Comparison of ENCODE assay signal across 1 cellular context in the genomic region with DNA sequence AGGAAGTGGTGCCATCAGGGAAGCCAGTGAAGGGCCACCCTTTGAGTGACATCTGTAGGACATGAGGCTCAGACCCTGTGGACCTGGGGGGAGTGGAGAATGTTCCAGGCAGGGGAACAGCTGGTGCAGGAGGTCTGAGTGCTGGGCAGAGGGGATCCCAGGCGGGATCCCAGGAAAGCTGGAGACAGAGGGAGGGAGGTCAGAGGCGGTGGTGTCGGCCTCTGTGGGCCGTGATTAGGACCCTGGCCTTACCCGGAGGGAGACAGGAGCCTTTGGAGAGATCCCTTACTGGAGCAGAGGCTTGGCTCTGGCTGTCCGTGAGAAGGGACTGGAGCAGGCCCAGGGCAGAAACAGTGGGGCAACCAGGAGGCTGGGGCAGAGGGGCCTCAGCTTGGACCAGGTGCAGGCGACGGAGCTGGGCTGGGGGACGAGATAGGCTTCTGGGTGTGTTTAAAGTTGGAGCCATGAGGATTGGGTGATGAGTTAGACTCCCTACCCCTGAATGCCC.
TF ChIP-seq lines count a peak whose summit lies in the region.

No MANE protein-coding gene starts in this region.

TF ChIP-seq in GM23338, 12 proteins besides CTCF, POLR2A, EP300 and RAD21:
- TF ChIP-seq ZNF331 (CRISPR knock-in tag; IDR thresholded peaks at IDR 0.05; ENCODE audit: low read depth) (no peak), EZH2phosphoT487 (IDR thresholded peaks at IDR 0.05; ENCODE audit: unreplicated experiment) (no peak), JUNB (IDR thresholded peaks at IDR 0.05; ENCODE audit: unreplicated experiment) (no peak), CREB1 (CRISPR knock-in tag; IDR thresholded peaks at IDR 0.05; ENCODE audit: low read depth) (no peak), NANOG (IDR thresholded peaks at IDR 0.05; ENCODE audit: borderline replicate concordance) (no peak), POLR2AphosphoS5 (IDR thresholded peaks at IDR 0.05; ENCODE audit: low read depth) (no peak), EZH2 (IDR thresholded peaks at IDR 0.05; ENCODE audit: low read depth, unreplicated experiment) (no peak), STAT1 (IDR thresholded peaks at IDR 0.05; ENCODE audit: unreplicated experiment) (no peak), ZNF114 (CRISPR knock-in tag; IDR thresholded peaks at IDR 0.05) (no peak)
- TF ChIP-seq, protein P1, sequence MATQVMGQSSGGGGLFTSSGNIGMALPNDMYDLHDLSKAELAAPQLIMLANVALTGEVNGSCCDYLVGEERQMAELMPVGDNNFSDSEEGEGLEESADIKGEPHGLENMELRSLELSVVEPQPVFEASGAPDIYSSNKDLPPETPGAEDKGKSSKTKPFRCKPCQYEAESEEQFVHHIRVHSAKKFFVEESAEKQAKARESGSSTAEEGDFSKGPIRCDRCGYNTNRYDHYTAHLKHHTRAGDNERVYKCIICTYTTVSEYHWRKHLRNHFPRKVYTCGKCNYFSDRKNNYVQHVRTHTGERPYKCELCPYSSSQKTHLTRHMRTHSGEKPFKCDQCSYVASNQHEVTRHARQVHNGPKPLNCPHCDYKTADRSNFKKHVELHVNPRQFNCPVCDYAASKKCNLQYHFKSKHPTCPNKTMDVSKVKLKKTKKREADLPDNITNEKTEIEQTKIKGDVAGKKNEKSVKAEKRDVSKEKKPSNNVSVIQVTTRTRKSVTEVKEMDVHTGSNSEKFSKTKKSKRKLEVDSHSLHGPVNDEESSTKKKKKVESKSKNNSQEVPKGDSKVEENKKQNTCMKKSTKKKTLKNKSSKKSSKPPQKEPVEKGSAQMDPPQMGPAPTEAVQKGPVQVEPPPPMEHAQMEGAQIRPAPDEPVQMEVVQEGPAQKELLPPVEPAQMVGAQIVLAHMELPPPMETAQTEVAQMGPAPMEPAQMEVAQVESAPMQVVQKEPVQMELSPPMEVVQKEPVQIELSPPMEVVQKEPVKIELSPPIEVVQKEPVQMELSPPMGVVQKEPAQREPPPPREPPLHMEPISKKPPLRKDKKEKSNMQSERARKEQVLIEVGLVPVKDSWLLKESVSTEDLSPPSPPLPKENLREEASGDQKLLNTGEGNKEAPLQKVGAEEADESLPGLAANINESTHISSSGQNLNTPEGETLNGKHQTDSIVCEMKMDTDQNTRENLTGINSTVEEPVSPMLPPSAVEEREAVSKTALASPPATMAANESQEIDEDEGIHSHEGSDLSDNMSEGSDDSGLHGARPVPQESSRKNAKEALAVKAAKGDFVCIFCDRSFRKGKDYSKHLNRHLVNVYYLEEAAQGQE (IDR thresholded peaks at IDR 0.05; ENCODE audit: unreplicated experiment): no peak
- TF ChIP-seq, protein P2, sequence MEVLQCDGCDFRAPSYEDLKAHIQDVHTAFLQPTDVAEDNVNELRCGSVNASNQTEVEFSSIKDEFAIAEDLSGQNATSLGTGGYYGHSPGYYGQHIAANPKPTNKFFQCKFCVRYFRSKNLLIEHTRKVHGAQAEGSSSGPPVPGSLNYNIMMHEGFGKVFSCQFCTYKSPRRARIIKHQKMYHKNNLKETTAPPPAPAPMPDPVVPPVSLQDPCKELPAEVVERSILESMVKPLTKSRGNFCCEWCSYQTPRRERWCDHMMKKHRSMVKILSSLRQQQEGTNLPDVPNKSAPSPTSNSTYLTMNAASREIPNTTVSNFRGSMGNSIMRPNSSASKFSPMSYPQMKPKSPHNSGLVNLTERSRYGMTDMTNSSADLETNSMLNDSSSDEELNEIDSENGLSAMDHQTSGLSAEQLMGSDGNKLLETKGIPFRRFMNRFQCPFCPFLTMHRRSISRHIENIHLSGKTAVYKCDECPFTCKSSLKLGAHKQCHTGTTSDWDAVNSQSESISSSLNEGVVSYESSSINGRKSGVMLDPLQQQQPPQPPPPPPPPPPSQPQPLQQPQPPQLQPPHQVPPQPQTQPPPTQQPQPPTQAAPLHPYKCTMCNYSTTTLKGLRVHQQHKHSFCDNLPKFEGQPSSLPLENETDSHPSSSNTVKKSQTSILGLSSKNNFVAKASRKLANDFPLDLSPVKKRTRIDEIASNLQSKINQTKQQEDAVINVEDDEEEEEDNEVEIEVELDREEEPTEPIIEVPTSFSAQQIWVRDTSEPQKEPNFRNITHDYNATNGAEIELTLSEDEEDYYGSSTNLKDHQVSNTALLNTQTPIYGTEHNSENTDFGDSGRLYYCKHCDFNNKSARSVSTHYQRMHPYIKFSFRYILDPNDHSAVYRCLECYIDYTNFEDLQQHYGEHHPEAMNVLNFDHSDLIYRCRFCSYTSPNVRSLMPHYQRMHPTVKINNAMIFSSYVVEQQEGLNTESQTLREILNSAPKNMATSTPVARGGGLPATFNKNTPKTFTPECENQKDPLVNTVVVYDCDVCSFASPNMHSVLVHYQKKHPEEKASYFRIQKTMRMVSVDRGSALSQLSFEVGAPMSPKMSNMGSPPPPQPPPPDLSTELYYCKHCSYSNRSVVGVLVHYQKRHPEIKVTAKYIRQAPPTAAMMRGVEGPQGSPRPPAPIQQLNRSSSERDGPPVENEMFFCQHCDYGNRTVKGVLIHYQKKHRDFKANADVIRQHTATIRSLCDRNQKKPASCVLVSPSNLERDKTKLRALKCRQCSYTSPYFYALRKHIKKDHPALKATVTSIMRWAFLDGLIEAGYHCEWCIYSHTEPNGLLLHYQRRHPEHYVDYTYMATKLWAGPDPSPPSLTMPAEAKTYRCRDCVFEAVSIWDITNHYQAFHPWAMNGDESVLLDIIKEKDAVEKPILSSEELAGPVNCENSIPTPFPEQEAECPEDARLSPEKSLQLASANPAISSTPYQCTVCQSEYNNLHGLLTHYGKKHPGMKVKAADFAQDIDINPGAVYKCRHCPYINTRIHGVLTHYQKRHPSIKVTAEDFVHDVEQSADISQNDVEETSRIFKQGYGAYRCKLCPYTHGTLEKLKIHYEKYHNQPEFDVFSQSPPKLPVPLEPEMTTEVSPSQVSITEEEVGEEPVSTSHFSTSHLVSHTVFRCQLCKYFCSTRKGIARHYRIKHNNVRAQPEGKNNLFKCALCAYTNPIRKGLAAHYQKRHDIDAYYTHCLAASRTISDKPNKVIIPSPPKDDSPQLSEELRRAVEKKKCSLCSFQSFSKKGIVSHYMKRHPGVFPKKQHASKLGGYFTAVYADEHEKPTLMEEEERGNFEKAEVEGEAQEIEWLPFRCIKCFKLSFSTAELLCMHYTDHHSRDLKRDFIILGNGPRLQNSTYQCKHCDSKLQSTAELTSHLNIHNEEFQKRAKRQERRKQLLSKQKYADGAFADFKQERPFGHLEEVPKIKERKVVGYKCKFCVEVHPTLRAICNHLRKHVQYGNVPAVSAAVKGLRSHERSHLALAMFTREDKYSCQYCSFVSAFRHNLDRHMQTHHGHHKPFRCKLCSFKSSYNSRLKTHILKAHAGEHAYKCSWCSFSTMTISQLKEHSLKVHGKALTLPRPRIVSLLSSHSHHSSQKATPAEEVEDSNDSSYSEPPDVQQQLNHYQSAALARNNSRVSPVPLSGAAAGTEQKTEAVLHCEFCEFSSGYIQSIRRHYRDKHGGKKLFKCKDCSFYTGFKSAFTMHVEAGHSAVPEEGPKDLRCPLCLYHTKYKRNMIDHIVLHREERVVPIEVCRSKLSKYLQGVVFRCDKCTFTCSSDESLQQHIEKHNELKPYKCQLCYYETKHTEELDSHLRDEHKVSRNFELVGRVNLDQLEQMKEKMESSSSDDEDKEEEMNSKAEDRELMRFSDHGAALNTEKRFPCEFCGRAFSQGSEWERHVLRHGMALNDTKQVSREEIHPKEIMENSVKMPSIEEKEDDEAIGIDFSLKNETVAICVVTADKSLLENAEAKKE (CRISPR knock-in tag; IDR thresholded peaks at IDR 0.05): no peak
- TF ChIP-seq, protein P3, sequence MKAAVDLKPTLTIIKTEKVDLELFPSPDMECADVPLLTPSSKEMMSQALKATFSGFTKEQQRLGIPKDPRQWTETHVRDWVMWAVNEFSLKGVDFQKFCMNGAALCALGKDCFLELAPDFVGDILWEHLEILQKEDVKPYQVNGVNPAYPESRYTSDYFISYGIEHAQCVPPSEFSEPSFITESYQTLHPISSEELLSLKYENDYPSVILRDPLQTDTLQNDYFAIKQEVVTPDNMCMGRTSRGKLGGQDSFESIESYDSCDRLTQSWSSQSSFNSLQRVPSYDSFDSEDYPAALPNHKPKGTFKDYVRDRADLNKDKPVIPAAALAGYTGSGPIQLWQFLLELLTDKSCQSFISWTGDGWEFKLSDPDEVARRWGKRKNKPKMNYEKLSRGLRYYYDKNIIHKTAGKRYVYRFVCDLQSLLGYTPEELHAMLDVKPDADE (IDR thresholded peaks at IDR 0.05): no peak
TF ChIP-seq in GM23338: peak in this region for 0.
